Comparison of ENCODE assay signal across 7 cellular contexts in the genomic region with DNA sequence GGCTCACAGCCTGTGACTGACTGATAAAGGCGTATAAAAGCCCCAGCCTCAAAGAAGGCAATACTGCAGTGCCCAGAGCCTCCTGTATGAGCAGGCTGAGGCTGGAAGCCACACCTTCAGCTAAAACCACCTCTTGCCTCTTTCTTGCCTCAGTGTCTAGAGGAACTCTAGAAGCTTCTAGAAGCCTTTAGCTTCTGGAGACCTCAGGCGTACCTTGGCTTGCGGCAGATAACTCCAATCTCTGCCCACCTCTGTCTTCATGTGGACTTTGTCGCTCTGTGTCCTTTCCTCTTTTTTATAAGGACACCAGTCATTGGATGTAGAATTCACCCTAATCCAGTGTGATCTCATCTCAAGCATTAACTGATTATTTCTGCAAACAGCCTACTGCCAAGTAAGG.
"Had no signal": no experiment of that assay in that cellular context is flagged by ENCODE, and none has a peak within 500 bp of the region (broad histone marks: within the 10 kb centered on the region; RNA-seq: fewer than 3 reads in every experiment).

No MANE protein-coding gene starts in this region.

- H3K27ac Mint-ChIP-seq: GM23338, H9, IgD-negative memory B cell had no signal

- H3K36me3 Mint-ChIP-seq: IgD-negative memory B cell had no signal

- H3K27ac ChIP-seq: HL-60 had no signal

- DNase-seq: H9, HCEC 1CT had no signal

- H3K4me2 ChIP-seq: GM23338 had no signal

- H3K4me3 Mint-ChIP-seq: GM23338, H9, IgD-negative memory B cell had no signal

- H3K9me3 Mint-ChIP-seq: GM23338, H9 had no signal

- ATAC-seq: GM23338 had no signal

- H3K4me3 ChIP-seq: GM23338 had no signal

- H3K4me1 Mint-ChIP-seq: GM23338 had no signal

- FAIRE-seq: H1, H54 had no signal
